1 cellular context compared by ENCODE assay signal in genomic region chr1:160744287-160744857, GRCh38.
TF ChIP-seq lines count a peak whose summit lies in the region.

No MANE protein-coding gene starts in this region.

TF ChIP-seq in GM12878, 131 proteins besides CTCF, POLR2A, EP300 and RAD21 (continued from another document):
- TF ChIP-seq ZBTB11 (CRISPR knock-in tag; IDR thresholded peaks at IDR 0.05), result no peak
- TF ChIP-seq ZNF687 (IDR thresholded peaks at IDR 0.05), result peak; percentile 85
- TF ChIP-seq IRF4 (IDR thresholded peaks at IDR 0.05; ENCODE audit: low read depth, low read length), result no peak
- TF ChIP-seq MEF2A (IDR thresholded peaks at IDR 0.05; ENCODE audit: insufficient read depth, low read depth, low read length), result no peak
- no peak for TF ChIP-seq JUND (IDR thresholded peaks at IDR 0.05; ENCODE audit: low read depth, low read length)
- TF ChIP-seq HCFC1 (IDR thresholded peaks at IDR 0.05; ENCODE audit: low read length), result no peak
- TF ChIP-seq TAF1 (IDR thresholded peaks at IDR 0.05; ENCODE audit: borderline replicate concordance, low read depth, low read length), result no peak
- TF ChIP-seq GATAD2B (conservative IDR thresholded peaks at IDR 0.05; ENCODE audit: low read depth), result peak; percentile 75
- TF ChIP-seq PAX8 (IDR thresholded peaks at IDR 0.05), result no peak
- TF ChIP-seq PRDM15 (CRISPR knock-in tag; IDR thresholded peaks at IDR 0.05), result no peak
- no peak for TF ChIP-seq ZNF274 (IDR thresholded peaks at IDR 0.05; ENCODE audit: insufficient read depth, insufficient read length)
- TF ChIP-seq ZBTB33 (IDR thresholded peaks at IDR 0.05), result no peak
TF ChIP-seq in GM12878: peak in this region for 38.
